ENCODE assay signal across 15 cellular contexts in genomic region chr3:99544819-99545281, GRCh38.
DNase-seq lines count a peak whose midpoint lies in the region; ATAC-seq, FAIRE-seq and TF ChIP-seq lines count a peak whose summit lies in the region.
"Had no signal": no experiment of that assay in that cellular context is flagged by ENCODE, and none has a peak within 500 bp of the region (broad histone marks: within the 10 kb centered on the region; RNA-seq: fewer than 3 reads in every experiment).

No MANE protein-coding gene starts in this region.

- SMC1A ChIA-PET in GM12878 (lab: Charles Lee; ENCODE audit: uncharacterized antibody, unreplicated experiment), result interaction anchor here (1.3 kb wide), 1 partner anchor 46 kb away, joined by 5 read pairs; no protein-coding TSS in a partner anchor

- CTCF ChIA-PET in GM12878 (lab: Yijun Ruan, JAX), result interaction anchor here (1.5 kb wide), 1 partner anchor 45 kb away, joined by 3 read pairs; no protein-coding TSS in a partner anchor

- no peak overlapping the region for H3K9ac ChIP-seq in GM12878 (ENCODE audit: control insufficient read depth, insufficient read depth, low read length)

- no peak overlapping the region for H3K27ac ChIP-seq in GM12878 (ENCODE audit: control insufficient read depth, insufficient read depth)
- H3K27ac ChIP-seq in WERI-Rb-1, result no peak overlapping the region

- H3K36me3 Mint-ChIP-seq in HFFc6 (ENCODE audit: low read depth), result peaks cover 6% of the 10 kb centered on the region; the same call in 1 of the 2 replicates
- H3K36me3 Mint-ChIP-seq: CD4-positive, alpha-beta memory T cell; natural killer cell treated with Interleukin-12 subunit alpha and Interleukin-12 subunit beta and Interleukin-15 and Interleukin-18, amount 100 ng/mL, for 72 hours; WTC11 had no signal

- H4K20me1 ChIP-seq in GM12878 (ENCODE audit: control insufficient read depth, insufficient read depth), result no peaks in the 10 kb centered on the region

- DNase-seq in HFFc6 (peak; percentile 54), GM12878 (ENCODE audit: low read depth, low spot score) (no peak), left cardiac atrium (peak; percentile 72), sciatic nerve (ENCODE audit: low spot score) (no peak), WERI-Rb-1 (no peak), NCI-H187 (lab: John Stamatoyannopoulos, UW) (no peak)
- DNase-seq: activated T-cell treated with anti-CD3 and anti-CD28 coated beads, Interleukin-2, amount 50 U/mL, for 1 hour; CD4-positive, alpha-beta memory T cell; NCI-H1930; PC-3; stimulated activated naive CD8-positive, alpha-beta T cell treated with anti-CD3 and anti-CD28 coated beads, Interleukin-15, Interleukin-2, amounts not matched to agents 100 U/mL and 50 U/mL, for 24 hours had no signal

- BruUV-seq in GM12878 (replicated peaks; lab: Mats Ljungman, UMichigan), result no TSS peak

- H3K4me1 ChIP-seq in GM12878 (ENCODE audit: control insufficient read depth, insufficient read depth, low read length), result no peaks in the 10 kb centered on the region

- ATAC-seq in GM12878, result no peak
- peak; percentile 64 to 82 for ATAC-seq in left cardiac atrium
- peak; percentile 56 for ATAC-seq in sciatic nerve
- ATAC-seq in HG02759 (IDR thresholded peaks at IDR 0.05; ENCODE audit: unreplicated experiment), result no peak
- no peak for ATAC-seq in GM21381 (IDR thresholded peaks at IDR 0.05; ENCODE audit: unreplicated experiment)
- ATAC-seq: natural killer cell treated with Interleukin-12 subunit alpha and Interleukin-12 subunit beta and Interleukin-15 and Interleukin-18, amount 100 ng/mL, for 72 hours; PC-3; stimulated activated naive CD8-positive, alpha-beta T cell treated with anti-CD3 and anti-CD28 coated beads, Interleukin-15, Interleukin-2, amounts not matched to agents 100 U/mL and 50 U/mL, for 24 hours; WTC11 had no signal

- no peaks in the 10 kb centered on the region for H3K9me3 ChIP-seq in GM12878 (replicated peaks; ENCODE audit: control insufficient read depth, insufficient read depth, low read length)
- no peaks in the 10 kb centered on the region for H3K9me3 ChIP-seq in WERI-Rb-1 (ENCODE audit: severe bottlenecking)

- H3K27me3 ChIP-seq in GM12878 (replicated peaks in 1 of 2; ENCODE audit: control insufficient read depth in 2 of 2, insufficient read depth in 2 of 2, low read length in 1 of 2), result no peaks in the 10 kb centered on the region
- no peaks in the 10 kb centered on the region for H3K27me3 ChIP-seq in WERI-Rb-1 (ENCODE audit: insufficient read depth, low read depth, severe bottlenecking)

- H3K4me2 ChIP-seq in GM12878 (ENCODE audit: control insufficient read depth, insufficient read depth), result no peak overlapping the region

- RAD21 ChIA-PET in GM12878 (lab: Charles Lee; ENCODE audit: unreplicated experiment), result no interaction called here

- no peak for FAIRE-seq in GM12878 (lab: Jason Lieb, UNC)

- WGBS in GM12878 (ENCODE audit: insufficient coverage, insufficient replicate concordance, low lambda C conversion rate, missing lambda C conversion rate), result 28% methylated on average over 3 of the region's 3 CpGs

- TF ChIP-seq CTCF in HFFc6 (IDR thresholded peaks at IDR 0.05) (no peak), GM12878 (IDR thresholded peaks at IDR 0.05 in 2 of 3, conservative IDR thresholded peaks at IDR 0.05 in 1 of 3; ENCODE audit: control insufficient read depth in 2 of 3, extremely low read depth in 1 of 3, insufficient read depth in 1 of 3, low read depth in 3 of 3, low read length in 3 of 3) (no peak), WERI-Rb-1 (IDR thresholded peaks at IDR 0.05; ENCODE audit: low read depth, low read length) (no peak)

- TF ChIP-seq POLR2A in GM12878 (IDR thresholded peaks at IDR 0.05; ENCODE audit: low read depth, low read length), result no peak

- peaks cover 46% of the 10 kb centered on the region for H3K4me1 Mint-ChIP-seq in HFFc6 (ENCODE audit: low read depth)

- in situ Hi-C loops in GM12878 (cut with MboI), result no loop called here

- peak overlapping the region; percentile 4 for H3K27ac Mint-ChIP-seq in HFFc6
- H3K27ac Mint-ChIP-seq: natural killer cell treated with Interleukin-12 subunit alpha and Interleukin-12 subunit beta and Interleukin-15 and Interleukin-18, amount 100 ng/mL, for 72 hours; WTC11 had no signal

- no peaks in the 10 kb centered on the region for H3K27me3 Mint-ChIP-seq in HFFc6 (ENCODE audit: insufficient read depth)
- H3K27me3 Mint-ChIP-seq: CD4-positive, alpha-beta memory T cell; natural killer cell treated with Interleukin-12 subunit alpha and Interleukin-12 subunit beta and Interleukin-15 and Interleukin-18, amount 100 ng/mL, for 72 hours had no signal

- no peak for TF ChIP-seq EP300 in GM12878 (IDR thresholded peaks at IDR 0.05; ENCODE audit: borderline replicate concordance in 1 of 2, control insufficient read depth in 1 of 2, low read depth in 2 of 2, low read length in 2 of 2)

- no peaks in the 10 kb centered on the region for H3K9me3 Mint-ChIP-seq in HFFc6
- H3K9me3 Mint-ChIP-seq: CD4-positive, alpha-beta memory T cell had no signal

- H3K36me3 ChIP-seq in GM12878 (ENCODE audit: control insufficient read depth in 2 of 2, insufficient read depth in 2 of 2, low read length in 1 of 2) (no peaks in the 10 kb centered on the region), WERI-Rb-1 (no peaks in the 10 kb centered on the region)

- H3K4me3 Mint-ChIP-seq in HFFc6, result no peak overlapping the region
- H3K4me3 Mint-ChIP-seq: natural killer cell treated with Interleukin-12 subunit alpha and Interleukin-12 subunit beta and Interleukin-15 and Interleukin-18, amount 100 ng/mL, for 72 hours; WTC11 had no signal

- H3K79me2 ChIP-seq in GM12878 (ENCODE audit: control insufficient read depth, insufficient read depth, low read length), result no peaks in the 10 kb centered on the region

- H2AFZ ChIP-seq in GM12878 (ENCODE audit: control insufficient read depth, low read depth, low read length), result no peak overlapping the region

- H3K4me3 ChIP-seq in GM12878 (no peak overlapping the region), WERI-Rb-1 (ENCODE audit: low read depth, low read length) (no peak overlapping the region)

- intact Hi-C loops in GM12878 (cut with micrococcal nuclease; ENCODE audit: unreplicated experiment), result no loop called here
- intact Hi-C loops in left cardiac atrium (cut with DNase I), result no loop called here
- intact Hi-C loops in sciatic nerve (cut with DNase I), result no loop called here

- POLR2A ChIA-PET in GM12878 (lab: Charles Lee), result no interaction called here

- no peak for TF ChIP-seq RAD21 in GM12878 (IDR thresholded peaks at IDR 0.05; ENCODE audit: insufficient read depth, low read depth, low read length)

TF ChIP-seq in GM12878, 131 proteins besides CTCF, POLR2A, EP300 and RAD21:
- 0 out of 2 replicates have a peak, but pooled peaks have one; percentile 9 for TF ChIP-seq RUNX3 (IDR thresholded peaks at IDR 0.05; ENCODE audit: low read length)
- TF ChIP-seq REST (IDR thresholded peaks at IDR 0.05; ENCODE audit: low read depth, low read length), result no peak

Comparison
In these comparisons a context has a peak if more than half of its experiments do, and no peak if none do; other contexts are left out.
1. DNase-seq: peak in HFFc6 (single experiment) and left cardiac atrium (single experiment); none in GM12878 (single experiment), sciatic nerve (single experiment), WERI-Rb-1 (single experiment) and NCI-H187 (0 of 2).
2. ATAC-seq: peak in left cardiac atrium (2 of 2) and sciatic nerve (single experiment); none in GM12878 (single experiment), HG02759 (single experiment) and GM21381 (single experiment).